Comparison of ENCODE assay signal across 15 cellular contexts in genomic region chr2:121260370-121261154, GRCh38. TPM values are rescaled to one million over a fixed set of nuclear protein-coding genes. Genes with fewer than 3 reads are reported as not detected.
DNase-seq lines count a peak whose midpoint lies in the region; TF ChIP-seq lines count a peak whose summit lies in the region.
"Had no signal": no experiment of that assay in that cellular context is flagged by ENCODE, and none has a peak within 500 bp of the region (broad histone marks: within the 10 kb centered on the region; RNA-seq: fewer than 3 reads in every experiment).

No MANE protein-coding gene starts in this region.

- in situ Hi-C loops in GM13977 (cut with MboI; ENCODE audit: low pct_unique_long_range_greater_than_20kb, low sequenced_read_pairs, unreplicated experiment) = no loop called here

- no peaks in the 10 kb centered on the region for H3K4me1 Mint-ChIP-seq in mesothelial cell of epicardium
- H3K4me1 Mint-ChIP-seq: activated CD4-positive, alpha-beta T cell treated with anti-CD3 and anti-CD28 coated beads for 36 hours; T-cell had no signal

- TF ChIP-seq CTCF in C4-2B (conservative IDR thresholded peaks at IDR 0.05) (no peak), mesothelial cell of epicardium (IDR thresholded peaks at IDR 0.05; ENCODE audit: unreplicated experiment) (no peak), GM13977 (IDR thresholded peaks at IDR 0.05; ENCODE audit: extremely low read depth, insufficient read depth, missing control alignments) (no peak)

- peak overlapping the region; percentile 58 for H3K27ac ChIP-seq in C4-2B

- no peak overlapping the region for H3K4me3 Mint-ChIP-seq in mesothelial cell of epicardium
- H3K4me3 Mint-ChIP-seq: activated CD4-positive, alpha-beta T cell treated with anti-CD3 and anti-CD28 coated beads for 36 hours; activated T-cell treated with anti-CD3 and anti-CD28 coated beads, Interleukin-2, amount 50 U/mL, for 4 hours; T-cell had no signal

- H3K27me3 Mint-ChIP-seq in mesothelial cell of epicardium (ENCODE audit: low read depth) = no peaks in the 10 kb centered on the region

- no peaks in the 10 kb centered on the region for H3K9me3 Mint-ChIP-seq in mesothelial cell of epicardium
- H3K9me3 Mint-ChIP-seq: activated T-cell treated with anti-CD3 and anti-CD28 coated beads, Interleukin-2, amount 50 U/mL, for 4 hours; T-cell had no signal

- H3K27ac Mint-ChIP-seq in mesothelial cell of epicardium = no peak overlapping the region
- H3K27ac Mint-ChIP-seq: activated CD4-positive, alpha-beta T cell treated with anti-CD3 and anti-CD28 coated beads for 36 hours; T-cell had no signal

- H3K36me3 Mint-ChIP-seq in mesothelial cell of epicardium = no peaks in the 10 kb centered on the region
- H3K36me3 Mint-ChIP-seq: T-cell had no signal

- DNase-seq in NCI-H1105 (lab: John Stamatoyannopoulos, UW) = peak; percentile 86
- DNase-seq in NCI-H510A (lab: John Stamatoyannopoulos, UW) = peak; percentile 25
- peak; percentile 82 for DNase-seq in left kidney (ENCODE audit: low read depth, low spot score)
- no peak for DNase-seq in mesothelial cell of epicardium (ENCODE audit: low spot score in 2 of 2, unreplicated experiment in 2 of 2)
- DNase-seq in activated naive CD4-positive, alpha-beta T cell (lab: John Stamatoyannopoulos, UW) = no peak
- DNase-seq in cerebellar nuclear complex (lab: John Stamatoyannopoulos, UW) = no peak
- DNase-seq in GM13977 (ENCODE audit: low spot score) = no peak
- DNase-seq: activated CD4-positive, alpha-beta T cell treated with anti-CD3 and anti-CD28 coated beads for 36 hours; activated T-cell treated with anti-CD3 and anti-CD28 coated beads, Interleukin-2, amount 50 U/mL, for 4 hours; dermis blood vessel endothelial cell; Karpas-422; stimulated activated CD4-positive, alpha-beta T cell treated with anti-CD3 and anti-CD28 coated beads, Interleukin-2, amount 100 ng/mL, for 24 hours; T-cell had no signal

RNA-seq across cellular contexts. Expression of gene TFCP2L1, which starts 24.4 kb away (rescaled TPM):
- 0.13 to 0.54 TPM (median 0.16 TPM) in 3 replicates for total RNA-seq in mesothelial cell of epicardium
- total RNA-seq: fibroblast of lung had no signal

Comparison
In these comparisons a context has a peak if more than half of its experiments do, and no peak if none do; other contexts are left out.
1. DNase-seq: peak in NCI-H1105 (single experiment), NCI-H510A (single experiment) and left kidney (single experiment); none in mesothelial cell of epicardium (0 of 2), activated naive CD4-positive, alpha-beta T cell (0 of 4), cerebellar nuclear complex (0 of 2) and GM13977 (single experiment).